16 cellular contexts compared by ENCODE assay signal in genomic region chr5:14367364-14367763, GRCh38.
"Had no signal": no experiment of that assay in that cellular context is flagged by ENCODE, and none has a peak within 500 bp of the region (broad histone marks: within the 10 kb centered on the region; RNA-seq: fewer than 3 reads in every experiment).

No MANE protein-coding gene starts in this region.

- H3K4me1 Mint-ChIP-seq: neural crest cell had no signal

- ATAC-seq: esophagus mucosa, gastrocnemius medialis had no signal

- H3K27me3 Mint-ChIP-seq: naive B cell had no signal

- H3K9me3 Mint-ChIP-seq: immature natural killer cell, naive B cell, neural crest cell had no signal

- H3K4me3 Mint-ChIP-seq: naive B cell, neural crest cell had no signal

- DNase-seq: cortex of kidney; dorsolateral prefrontal cortex; effector CD8-positive, alpha-beta T cell; gastrocnemius medialis; immature natural killer cell; mesendoderm; naive B cell; posterior cingulate gyrus; small intestine; stimulated activated CD4-positive, alpha-beta T cell treated with anti-CD3 and anti-CD28 coated beads, Interleukin-12 subunit alpha, Interleukin-12 subunit beta, amount 100 ng/mL, for 4 hours; stimulated activated naive CD4-positive, alpha-beta T cell; stomach; substantia nigra; transverse colon had no signal
